19 cellular contexts compared by ENCODE assay signal in genomic region chr6:107611060-107611824, GRCh38.
A peak's percentile ranks its signal among the peaks of the same experiment; 100 is the strongest.
DNase-seq lines count a peak whose midpoint lies in the region; ATAC-seq and TF ChIP-seq lines count a peak whose summit lies in the region.
"Had no signal": no experiment of that assay in that cellular context is flagged by ENCODE, and none has a peak within 500 bp of the region (broad histone marks: within the 10 kb centered on the region; RNA-seq: fewer than 3 reads in every experiment).

No MANE protein-coding gene starts in this region.

- no peaks in the 10 kb centered on the region for H3K9me3 ChIP-seq in heart left ventricle
- H3K9me3 ChIP-seq in right atrium auricular region = no peaks in the 10 kb centered on the region
- H3K9me3 ChIP-seq in Karpas-422 (ENCODE audit: low read length) = no peaks in the 10 kb centered on the region
- H3K9me3 ChIP-seq: A549, Caco-2 had no signal

- peaks cover 95% of the 10 kb centered on the region for H3K79me2 ChIP-seq in Karpas-422 (ENCODE audit: low read length)

- no peaks in the 10 kb centered on the region for H3K27me3 Mint-ChIP-seq in nephron (ENCODE audit: low read depth)
- H3K27me3 Mint-ChIP-seq: activated naive CD4-positive, alpha-beta T cell treated with anti-CD3 and anti-CD28 coated beads, Interleukin-2, amount 50 U/mL, for 24 hours had no signal

- peaks cover 71% of the 10 kb centered on the region for H3K4me1 Mint-ChIP-seq in nephron
- H3K4me1 Mint-ChIP-seq: activated naive CD4-positive, alpha-beta T cell treated with anti-CD3 and anti-CD28 coated beads, Interleukin-2, amount 50 U/mL, for 24 hours had no signal

- no peaks in the 10 kb centered on the region for H3K9me2 ChIP-seq in Karpas-422 (replicated peaks; ENCODE audit: insufficient read depth, low read length)

- peak overlapping the region in 1 of 3 experiments; percentile 15 for H3K4me3 Mint-ChIP-seq in nephron
- H3K4me3 Mint-ChIP-seq: activated naive CD4-positive, alpha-beta T cell treated with anti-CD3 and anti-CD28 coated beads, Interleukin-2, amount 50 U/mL, for 24 hours; activated T-cell treated with anti-CD3 and anti-CD28 coated beads, Interleukin-2, amount 50 U/mL, for 72 hours had no signal

- no peak overlapping the region for H3K4me3 ChIP-seq in heart left ventricle
- no peak overlapping the region for H3K4me3 ChIP-seq in right atrium auricular region
- H3K4me3 ChIP-seq in fibroblast of pulmonary artery (replicated peaks; ENCODE audit: low read depth, low read length) = no peak overlapping the region
- H3K4me3 ChIP-seq in Karpas-422 (ENCODE audit: low read length) = no peak overlapping the region
- H3K4me3 ChIP-seq: A549 had no signal

- H3K4me2 ChIP-seq in Karpas-422 (ENCODE audit: low read depth, low read length, poor library complexity, severe bottlenecking) = no peak overlapping the region
- H3K4me2 ChIP-seq: A549 had no signal

- no peaks in the 10 kb centered on the region for H3K9me3 Mint-ChIP-seq in nephron
- H3K9me3 Mint-ChIP-seq: activated naive CD4-positive, alpha-beta T cell treated with anti-CD3 and anti-CD28 coated beads, Interleukin-2, amount 50 U/mL, for 24 hours; activated T-cell treated with anti-CD3 and anti-CD28 coated beads, Interleukin-2, amount 50 U/mL, for 72 hours had no signal

- H2AFZ ChIP-seq in Karpas-422 (ENCODE audit: low read length) = no peak overlapping the region

- no peaks in the 10 kb centered on the region for H4K20me1 ChIP-seq in Karpas-422 (ENCODE audit: insufficient read depth, low read depth, low read length)

- intact Hi-C loops in heart left ventricle (cut with DNase I) = no loop called here

- TF ChIP-seq POLR2A in heart left ventricle (IDR thresholded peaks at IDR 0.05) = no peak

- H3K9ac ChIP-seq in Karpas-422 (ENCODE audit: low read length) = no peak overlapping the region

- DNase-seq in heart left ventricle (no peak), right atrium auricular region (ENCODE audit: low spot score) (no peak), fibroblast of pulmonary artery (ENCODE audit: low read depth) (peak; percentile 16), Karpas-422 (no peak), germinal center (ENCODE audit: low spot score) (no peak), activated gamma-delta T cell treated with Interleukin-2 at 50 U/mL for 16 hours (no peak)
- no peak for DNase-seq in activated CD4-positive, alpha-beta T cell treated with anti-CD3 and anti-CD28 coated beads, Interleukin-2, amount 50 U/mL, for 1 hour
- DNase-seq: activated CD4-positive, alpha-beta T cell treated with anti-CD3 and anti-CD28 coated beads for 1 hour; activated T-cell treated with anti-CD3 and anti-CD28 coated beads, Interleukin-2, amount 50 U/mL, for 72 hours; Caco-2; foreskin fibroblast; left colon; midbrain; NCI-H1092; stimulated activated CD8-positive, alpha-beta memory T cell treated with anti-CD3 and anti-CD28 coated beads, Interleukin-4, amount 100 ng/mL, for 48 hours had no signal

- no peaks in the 10 kb centered on the region for H3K36me3 ChIP-seq in heart left ventricle
- H3K36me3 ChIP-seq in right atrium auricular region = no peaks in the 10 kb centered on the region
- no peaks in the 10 kb centered on the region for H3K36me3 ChIP-seq in Karpas-422 (ENCODE audit: insufficient read depth, low read length)

- TF ChIP-seq CTCF in heart left ventricle (IDR thresholded peaks at IDR 0.05) = peak in 1 of 12 donors; percentile 13
- no peak for TF ChIP-seq CTCF in right atrium auricular region (IDR thresholded peaks at IDR 0.05)
- no peak for TF ChIP-seq CTCF in fibroblast of pulmonary artery (IDR thresholded peaks at IDR 0.05; ENCODE audit: low read length, missing control alignments)
- TF ChIP-seq CTCF in nephron (IDR thresholded peaks at IDR 0.05; ENCODE audit: unreplicated experiment in 3 of 3) = no peak

- peak in 3 of 4 donors; percentile 15 to 52 (median 29) for ATAC-seq in heart left ventricle
- ATAC-seq: A549; activated T-cell treated with anti-CD3 and anti-CD28 coated beads, Interleukin-2, amount 50 U/mL, for 72 hours; left colon had no signal

- peak overlapping the region; percentile 79 to 91 (median 84) for H3K27ac Mint-ChIP-seq in nephron
- H3K27ac Mint-ChIP-seq: activated naive CD4-positive, alpha-beta T cell treated with anti-CD3 and anti-CD28 coated beads, Interleukin-2, amount 50 U/mL, for 24 hours; activated T-cell treated with anti-CD3 and anti-CD28 coated beads, Interleukin-2, amount 50 U/mL, for 72 hours had no signal

- WGBS in heart left ventricle, 4 donors = 40 to 55% (median 47%) methylated on average over 11 of the region's 11 CpGs

- H3K4me1 ChIP-seq in heart left ventricle (peaks cover 5 to 76% (median 37%) of the 10 kb centered on the region in 12 donors), right atrium auricular region (peaks cover 0 to 41% of the 10 kb centered on the region in 2 donors), Karpas-422 (ENCODE audit: low read length) (peaks cover 31% of the 10 kb centered on the region)
- H3K4me1 ChIP-seq: A549 had no signal

- H3K27ac ChIP-seq in heart left ventricle = peak overlapping the region in 8 of 12 donors; percentile 33 to 66 (median 51)
- H3K27ac ChIP-seq in right atrium auricular region = no peak overlapping the region
- no peak overlapping the region for H3K27ac ChIP-seq in Karpas-422 (ENCODE audit: low read length)
- H3K27ac ChIP-seq: A549, RWPE1 had no signal

- H3K27me3 ChIP-seq in heart left ventricle = no peaks in the 10 kb centered on the region
- H3K27me3 ChIP-seq in right atrium auricular region = no peaks in the 10 kb centered on the region
- no peaks in the 10 kb centered on the region for H3K27me3 ChIP-seq in Karpas-422 (ENCODE audit: low read length)

- peaks cover 28% of the 10 kb centered on the region for H3K36me3 Mint-ChIP-seq in nephron (ENCODE audit: low read depth)
- H3K36me3 Mint-ChIP-seq: activated naive CD4-positive, alpha-beta T cell treated with anti-CD3 and anti-CD28 coated beads, Interleukin-2, amount 50 U/mL, for 24 hours had no signal

Comparison
In these comparisons a context has a peak if more than half of its experiments do, and no peak if none do; other contexts are left out.
1. H3K27ac ChIP-seq: peak in heart left ventricle (8 of 12); none in right atrium auricular region (0 of 2) and Karpas-422 (single experiment).